ENCODE assay signal across 1 cellular context in the genomic region with DNA sequence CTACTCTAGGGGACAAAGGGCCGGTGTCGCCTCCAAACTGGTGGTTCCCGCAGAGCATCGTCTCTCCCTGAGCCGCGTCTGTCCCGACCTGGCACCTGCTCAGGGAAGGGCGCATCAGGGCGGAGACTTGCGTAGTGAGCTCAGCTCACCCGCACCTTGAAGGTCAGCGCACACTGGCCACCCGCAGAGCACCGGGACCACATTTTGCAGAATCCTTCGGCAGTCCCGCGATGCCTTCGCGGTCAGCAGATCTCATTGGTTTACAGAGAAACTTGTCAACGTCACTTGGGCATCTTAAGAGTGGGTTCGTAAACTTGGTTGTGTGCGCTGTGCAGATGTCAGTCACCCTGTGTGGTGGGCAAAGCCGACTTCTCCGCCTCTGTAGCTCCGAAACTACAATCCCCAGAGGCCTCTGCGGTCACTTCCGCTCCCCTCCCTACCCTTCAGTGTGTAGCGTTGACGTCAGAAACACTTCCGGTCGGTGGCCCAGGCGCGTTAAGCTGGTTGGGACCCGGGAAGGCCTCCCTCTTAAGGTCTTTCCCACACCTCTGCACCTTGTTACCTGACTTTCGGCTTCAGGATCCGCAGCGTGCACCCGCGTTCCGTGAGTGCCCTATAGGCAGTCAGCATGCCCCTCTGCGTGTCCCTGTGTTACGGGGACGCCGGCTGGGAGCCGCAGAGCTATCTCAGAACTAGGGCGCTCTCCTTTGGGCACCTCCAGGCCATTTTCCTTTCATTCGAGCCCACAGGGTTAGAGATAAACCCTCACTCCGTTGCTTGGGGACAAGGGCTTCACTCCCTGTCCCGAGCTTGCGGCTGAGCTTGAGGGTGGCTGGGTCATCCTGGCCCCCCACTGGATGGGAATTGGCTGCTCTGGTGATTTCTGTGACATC.
A peak's percentile ranks its signal among the peaks of the same experiment; 100 is the strongest.
TF ChIP-seq lines count a peak whose summit lies in the region.

No MANE protein-coding gene starts in this region.

TF ChIP-seq in H1, 55 proteins besides CTCF, POLR2A, EP300 and RAD21:
- TF ChIP-seq, protein P1, sequence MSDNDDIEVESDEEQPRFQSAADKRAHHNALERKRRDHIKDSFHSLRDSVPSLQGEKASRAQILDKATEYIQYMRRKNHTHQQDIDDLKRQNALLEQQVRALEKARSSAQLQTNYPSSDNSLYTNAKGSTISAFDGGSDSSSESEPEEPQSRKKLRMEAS (IDR thresholded peaks at IDR 0.05): peak; percentile 32; the same call in 1 of the 2 replicates
- TF ChIP-seq SIX5 (IDR thresholded peaks at IDR 0.05; ENCODE audit: low read depth, low read length): peak; percentile 85
- no peak for TF ChIP-seq HDAC2 (IDR thresholded peaks at IDR 0.05; ENCODE audit: borderline replicate concordance in 1 of 2, low read depth in 2 of 2, low read length in 2 of 2)
- no peak for TF ChIP-seq ZNF274 (IDR thresholded peaks at IDR 0.05; ENCODE audit: borderline replicate concordance, extremely low read depth, low read length)
- peak; percentile 92 for TF ChIP-seq CREB1 (IDR thresholded peaks at IDR 0.05)
- peak in 1 of 2 experiments; percentile 78; a peak in 2 of 4 replicates for TF ChIP-seq SIN3A (conservative IDR thresholded peaks at IDR 0.05 in 1 of 2, IDR thresholded peaks at IDR 0.05 in 1 of 2; ENCODE audit: low read depth in 1 of 2, low read length in 2 of 2)
- peak; percentile 76 for TF ChIP-seq SAP30 (IDR thresholded peaks at IDR 0.05; ENCODE audit: insufficient read depth, insufficient replicate concordance, low read length)
- TF ChIP-seq NANOG (IDR thresholded peaks at IDR 0.05; ENCODE audit: insufficient read depth, low read depth, low read length, poor library complexity, severe bottlenecking): no peak
- peak; percentile 85 for TF ChIP-seq TBP (IDR thresholded peaks at IDR 0.05; ENCODE audit: low read depth, low read length)
- TF ChIP-seq CHD2 (IDR thresholded peaks at IDR 0.05; ENCODE audit: low read length): peak; percentile 19; the same call in 1 of the 2 replicates
- TF ChIP-seq PHF8 (conservative IDR thresholded peaks at IDR 0.05; ENCODE audit: low read depth, low read length): peak; percentile 66
- TF ChIP-seq TAF7 (optimal IDR thresholded peaks at IDR 0.05; ENCODE audit: borderline replicate concordance, low read depth, low read length): peak; percentile 49
- peak; percentile 92 for TF ChIP-seq POLR2AphosphoS5 (IDR thresholded peaks at IDR 0.05; ENCODE audit: low read depth, low read length)
- TF ChIP-seq, protein P2, sequence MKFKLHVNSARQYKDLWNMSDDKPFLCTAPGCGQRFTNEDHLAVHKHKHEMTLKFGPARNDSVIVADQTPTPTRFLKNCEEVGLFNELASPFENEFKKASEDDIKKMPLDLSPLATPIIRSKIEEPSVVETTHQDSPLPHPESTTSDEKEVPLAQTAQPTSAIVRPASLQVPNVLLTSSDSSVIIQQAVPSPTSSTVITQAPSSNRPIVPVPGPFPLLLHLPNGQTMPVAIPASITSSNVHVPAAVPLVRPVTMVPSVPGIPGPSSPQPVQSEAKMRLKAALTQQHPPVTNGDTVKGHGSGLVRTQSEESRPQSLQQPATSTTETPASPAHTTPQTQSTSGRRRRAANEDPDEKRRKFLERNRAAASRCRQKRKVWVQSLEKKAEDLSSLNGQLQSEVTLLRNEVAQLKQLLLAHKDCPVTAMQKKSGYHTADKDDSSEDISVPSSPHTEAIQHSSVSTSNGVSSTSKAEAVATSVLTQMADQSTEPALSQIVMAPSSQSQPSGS (IDR thresholded peaks at IDR 0.05; ENCODE audit: low read length): peak; percentile 92
- TF ChIP-seq KDM4A (IDR thresholded peaks at IDR 0.05; ENCODE audit: low read depth, low read length, severe bottlenecking): peak; percentile 61
- TF ChIP-seq GABPA (IDR thresholded peaks at IDR 0.05; ENCODE audit: borderline replicate concordance, insufficient read depth, low read length): peak; percentile 96
- TF ChIP-seq SRF (IDR thresholded peaks at IDR 0.05; ENCODE audit: low read depth, low read length): no peak
- peak; percentile 79 for TF ChIP-seq TAF1 (IDR thresholded peaks at IDR 0.05; ENCODE audit: low read depth, low read length)
